Comparison of ENCODE assay signal across 22 cellular contexts in the genomic region with DNA sequence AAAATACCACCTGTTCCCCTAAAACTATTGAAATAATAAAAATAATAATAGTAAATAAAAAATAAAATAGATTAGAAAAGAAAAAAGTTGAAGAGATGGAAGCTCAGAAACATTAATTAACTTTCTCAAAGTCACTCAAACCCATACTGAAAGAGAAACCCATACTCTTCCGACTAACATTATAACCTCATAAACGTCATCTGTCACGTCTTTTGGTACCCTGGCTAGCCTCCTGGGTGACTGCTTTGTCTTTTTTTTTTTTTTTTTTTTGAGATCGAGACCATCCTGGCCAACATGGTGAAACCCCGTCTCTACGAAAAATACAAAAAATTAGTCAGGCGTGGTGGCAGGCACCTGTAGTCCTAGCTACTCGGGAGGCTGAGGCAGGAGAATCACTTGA. TPM values are rescaled to one million over a fixed set of nuclear protein-coding genes. Genes with fewer than 3 reads are reported as not detected.
DNase-seq lines count a peak whose midpoint lies in the region; ATAC-seq lines count a peak whose summit lies in the region.
"Had no signal": no experiment of that assay in that cellular context is flagged by ENCODE, and none has a peak within 500 bp of the region (broad histone marks: within the 10 kb centered on the region; RNA-seq: fewer than 3 reads in every experiment).

No MANE protein-coding gene starts in this region.

- peaks cover 9% of the 10 kb centered on the region for H3K9me3 Mint-ChIP-seq in activated CD4-positive, alpha-beta T cell treated with anti-CD3 and anti-CD28 coated beads for 36 hours (ENCODE audit: low read depth)
- H3K9me3 Mint-ChIP-seq in CD4-positive, alpha-beta memory T cell, result peaks cover 0 to 7% (median 2%) of the 10 kb centered on the region in 8 donors
- H3K9me3 Mint-ChIP-seq in activated CD8-positive, alpha-beta T cell treated with anti-CD3 and anti-CD28 coated beads, Interleukin-2, amount 10 ng/mL, durations not matched to agents 7 days and 5 days (ENCODE audit: insufficient read depth), result no peaks in the 10 kb centered on the region
- no peaks in the 10 kb centered on the region for H3K9me3 Mint-ChIP-seq in immature natural killer cell

- intact Hi-C loops in activated CD4-positive, alpha-beta T cell treated with anti-CD3 and anti-CD28 coated beads for 36 hours (cut with DNase I, micrococcal nuclease), result no loop called here
- intact Hi-C loops in CD4-positive, alpha-beta memory T cell (cut with micrococcal nuclease), result loop anchor here (1.0 to 5.0 kb wide), 3 partner anchors 9 to 83 kb away; partner anchors contain the start of gene SLFN13

- peaks cover 70% of the 10 kb centered on the region for H3K4me1 ChIP-seq in CD4-positive, alpha-beta memory T cell (ENCODE audit: insufficient read depth, low read length)
- H3K4me1 ChIP-seq: BE2C had no signal

- peak; percentile 31 for ATAC-seq in activated CD4-positive, alpha-beta T cell treated with anti-CD3 and anti-CD28 coated beads for 36 hours
- ATAC-seq in activated CD8-positive, alpha-beta T cell treated with anti-CD3 and anti-CD28 coated beads, Interleukin-2, amount 10 ng/mL, durations not matched to agents 7 days and 5 days, result no peak
- ATAC-seq in HG03457 (IDR thresholded peaks at IDR 0.05; ENCODE audit: unreplicated experiment), result no peak

- peaks cover 53% of the 10 kb centered on the region for H3K36me3 Mint-ChIP-seq in activated CD4-positive, alpha-beta T cell treated with anti-CD3 and anti-CD28 coated beads for 36 hours (ENCODE audit: low read depth)
- peaks cover 49 to 59% of the 10 kb centered on the region in 2 donors for H3K36me3 Mint-ChIP-seq in CD4-positive, alpha-beta memory T cell
- peaks cover 87% of the 10 kb centered on the region for H3K36me3 Mint-ChIP-seq in activated CD8-positive, alpha-beta T cell treated with anti-CD3 and anti-CD28 coated beads, Interleukin-2, amount 10 ng/mL, durations not matched to agents 7 days and 5 days (ENCODE audit: low read depth)
- peaks cover 16 to 22% (median 18%) of the 10 kb centered on the region in 3 donors for H3K36me3 Mint-ChIP-seq in immature natural killer cell
- H3K36me3 Mint-ChIP-seq: IgD-negative memory B cell had no signal

- H3K4me3 Mint-ChIP-seq in activated CD4-positive, alpha-beta T cell treated with anti-CD3 and anti-CD28 coated beads for 36 hours, result peak overlapping the region; percentile 50
- peak overlapping the region in 7 of 8 donors; percentile 24 to 83 (median 65) for H3K4me3 Mint-ChIP-seq in CD4-positive, alpha-beta memory T cell
- peak overlapping the region; percentile 52 for H3K4me3 Mint-ChIP-seq in activated CD8-positive, alpha-beta T cell treated with anti-CD3 and anti-CD28 coated beads, Interleukin-2, amount 10 ng/mL, durations not matched to agents 7 days and 5 days
- peak overlapping the region; percentile 70 to 89 (median 80) for H3K4me3 Mint-ChIP-seq in immature natural killer cell
- H3K4me3 Mint-ChIP-seq: H9, IgD-negative memory B cell had no signal

- POLR2A ChIA-PET in activated CD4-positive, alpha-beta T cell treated with anti-CD3 and anti-CD28 coated beads for 36 hours (lab: Charles Lee), result no interaction called here
- POLR2A ChIA-PET in CD4-positive, alpha-beta memory T cell (lab: Charles Lee; ENCODE audit: partially characterized antibody), result interaction anchor here (1.2 to 13.6 kb wide), 7 partner anchors 8 to 289 kb away, joined by 4 to 316 read pairs (median 208); partner anchors contain the start of genes SLFN12L, SLFN13 and SLFN5
- POLR2A ChIA-PET in activated CD8-positive, alpha-beta T cell treated with anti-CD3 and anti-CD28 coated beads, Interleukin-2, amount 10 ng/mL, durations not matched to agents 7 days and 5 days (lab: Charles Lee), result interaction anchor here (0.6 kb wide), 1 partner anchor 352 kb away, joined by 3 read pairs; no protein-coding TSS in a partner anchor

- no peaks in the 10 kb centered on the region for H3K27me3 Mint-ChIP-seq in activated CD4-positive, alpha-beta T cell treated with anti-CD3 and anti-CD28 coated beads for 36 hours
- no peaks in the 10 kb centered on the region for H3K27me3 Mint-ChIP-seq in CD4-positive, alpha-beta memory T cell
- H3K27me3 Mint-ChIP-seq in activated CD8-positive, alpha-beta T cell treated with anti-CD3 and anti-CD28 coated beads, Interleukin-2, amount 10 ng/mL, durations not matched to agents 7 days and 5 days (ENCODE audit: low read depth), result no peaks in the 10 kb centered on the region
- H3K27me3 Mint-ChIP-seq in immature natural killer cell (ENCODE audit: low read depth in 3 of 3), result peaks cover 0 to 12% (median 8%) of the 10 kb centered on the region in 3 donors
- H3K27me3 Mint-ChIP-seq: IgD-negative memory B cell had no signal

- H3K4me3 ChIP-seq in CD4-positive, alpha-beta memory T cell (ENCODE audit: low read length in 2 of 2), result no peak overlapping the region

- no peak overlapping the region for H3K27ac ChIP-seq in CD4-positive, alpha-beta memory T cell (ENCODE audit: low read depth, low read length)

- DNase-seq in activated CD4-positive, alpha-beta T cell treated with anti-CD3 and anti-CD28 coated beads for 36 hours, result no peak
- DNase-seq in activated CD4-positive, alpha-beta T cell treated with anti-CD3 and anti-CD28 coated beads, Interleukin-2, amount 50 U/mL, for 48 hours, result no peak
- DNase-seq in CD4-positive, alpha-beta memory T cell, result no peak
- no peak for DNase-seq in activated CD8-positive, alpha-beta T cell treated with anti-CD3 and anti-CD28 coated beads, Interleukin-2, amount 10 ng/mL, durations not matched to agents 7 days and 5 days
- peak; percentile 66 to 78 (median 67) for DNase-seq in immature natural killer cell
- DNase-seq in superior temporal gyrus (ENCODE audit: extremely low spot score), result no peak
- no peak for DNase-seq in medulla oblongata (ENCODE audit: extremely low spot score)
- DNase-seq: 8988T, BE2C, DMS79 treated with DMSO at 0.1 percent for 48 hours, H9, Kasumi-1, MM.1S, NCI-H1105 treated with DMSO at 0.1 percent for 48 hours, NCI-H1694 treated with DMSO at 0.1 percent for 48 hours, NCI-H2107, NCI-H226, NCI-H526 had no signal

- H3K9me3 ChIP-seq in CD4-positive, alpha-beta memory T cell (ENCODE audit: control insufficient read depth in 1 of 2, low read length in 2 of 2), result no peaks in the 10 kb centered on the region
- H3K9me3 ChIP-seq: BE2C had no signal

- H3K36me3 ChIP-seq in CD4-positive, alpha-beta memory T cell (ENCODE audit: insufficient read depth, low read length), result no peaks in the 10 kb centered on the region
- H3K36me3 ChIP-seq: BE2C had no signal

- no peaks in the 10 kb centered on the region for H3K27me3 ChIP-seq in CD4-positive, alpha-beta memory T cell (ENCODE audit: insufficient read depth, low read length)
- H3K27me3 ChIP-seq: BE2C had no signal

- H3K27ac Mint-ChIP-seq in activated CD4-positive, alpha-beta T cell treated with anti-CD3 and anti-CD28 coated beads for 36 hours, result no peak overlapping the region
- peak overlapping the region; percentile 26 to 93 (median 72) for H3K27ac Mint-ChIP-seq in CD4-positive, alpha-beta memory T cell
- H3K27ac Mint-ChIP-seq in activated CD8-positive, alpha-beta T cell treated with anti-CD3 and anti-CD28 coated beads, Interleukin-2, amount 10 ng/mL, durations not matched to agents 7 days and 5 days, result peak overlapping the region; percentile 47
- peak overlapping the region; percentile 91 to 98 (median 98) for H3K27ac Mint-ChIP-seq in immature natural killer cell
- H3K27ac Mint-ChIP-seq: H9 had no signal

- CTCF ChIA-PET in activated CD4-positive, alpha-beta T cell treated with anti-CD3 and anti-CD28 coated beads for 36 hours (lab: Charles Lee), result no interaction called here
- CTCF ChIA-PET in CD4-positive, alpha-beta memory T cell (lab: Charles Lee; ENCODE audit: partially characterized antibody), result interaction anchor here (0.6 to 13.7 kb wide), 3 partner anchors 53 to 301 kb away, joined by 3 to 270 read pairs (median 3); no protein-coding TSS in a partner anchor
- CTCF ChIA-PET in activated CD8-positive, alpha-beta T cell treated with anti-CD3 and anti-CD28 coated beads, Interleukin-2, amount 10 ng/mL, durations not matched to agents 7 days and 5 days (lab: Charles Lee), result no interaction called here

- peaks cover 77% of the 10 kb centered on the region for H3K4me1 Mint-ChIP-seq in activated CD4-positive, alpha-beta T cell treated with anti-CD3 and anti-CD28 coated beads for 36 hours
- H3K4me1 Mint-ChIP-seq in CD4-positive, alpha-beta memory T cell, result peaks cover 61 to 85% (median 73%) of the 10 kb centered on the region in 4 donors
- H3K4me1 Mint-ChIP-seq in activated CD8-positive, alpha-beta T cell treated with anti-CD3 and anti-CD28 coated beads, Interleukin-2, amount 10 ng/mL, durations not matched to agents 7 days and 5 days (ENCODE audit: low read depth), result peaks cover 68% of the 10 kb centered on the region
- H3K4me1 Mint-ChIP-seq in immature natural killer cell, result peaks cover 90 to 91% of the 10 kb centered on the region in 2 donors

RNA-seq across cellular contexts. Expression of gene SLFN12L, which starts 7.6 kb away (rescaled TPM):
- total RNA-seq in activated CD4-positive, alpha-beta T cell treated with anti-CD3 and anti-CD28 coated beads for 36 hours, result 10 to 100 TPM; 23.3 to 23.7 TPM
- 10 to 100 TPM; 75.4 to 78.8 TPM for total RNA-seq in CD4-positive, alpha-beta memory T cell
- 10 to 100 TPM; 13.4 to 23.0 TPM for polyA plus RNA-seq in CD4-positive, alpha-beta memory T cell
- 100 to 1,000 TPM; 115 to 123 TPM for total RNA-seq in activated CD8-positive, alpha-beta T cell treated with anti-CD3 and anti-CD28 coated beads, Interleukin-2, amount 10 ng/mL, durations not matched to agents 7 days and 5 days
- polyA plus RNA-seq in immature natural killer cell, result 10 to 100 TPM; 14.8 to 28.8 (median 27.4) TPM
- total RNA-seq: G401, H9, HT1080 had no signal

RNA-seq across cellular contexts. Expression of gene SLFN14, which starts 30.8 kb away (rescaled TPM):
- total RNA-seq in activated CD4-positive, alpha-beta T cell treated with anti-CD3 and anti-CD28 coated beads for 36 hours, result not detected
- total RNA-seq in CD4-positive, alpha-beta memory T cell, result not detected
- polyA plus RNA-seq in CD4-positive, alpha-beta memory T cell, result under 1 TPM in 1 of 2 donors, not detected in 1; 0.18 TPM
- not detected for total RNA-seq in activated CD8-positive, alpha-beta T cell treated with anti-CD3 and anti-CD28 coated beads, Interleukin-2, amount 10 ng/mL, durations not matched to agents 7 days and 5 days
- polyA plus RNA-seq in immature natural killer cell, result under 1 TPM in 2 of 3 donors, not detected in 1; 0.10 to 0.50 TPM
- total RNA-seq: G401, H9, HT1080 had no signal
- polyA plus RNA-seq: IgD-negative memory B cell had no signal

RNA-seq across cellular contexts. Expression of gene PEX12, which starts 48.5 kb away (rescaled TPM):
- total RNA-seq in activated CD4-positive, alpha-beta T cell treated with anti-CD3 and anti-CD28 coated beads for 36 hours, result 1 to 10 TPM; 5.7 to 6.1 TPM
- 1 to 10 TPM; 8.2 to 8.5 TPM for total RNA-seq in CD4-positive, alpha-beta memory T cell
- 1 to 10 TPM; 1.3 to 2.8 TPM for polyA plus RNA-seq in CD4-positive, alpha-beta memory T cell
- total RNA-seq in activated CD8-positive, alpha-beta T cell treated with anti-CD3 and anti-CD28 coated beads, Interleukin-2, amount 10 ng/mL, durations not matched to agents 7 days and 5 days, result 1 to 10 TPM; 4.0 to 4.1 TPM
- polyA plus RNA-seq in immature natural killer cell, result 1 to 10 TPM in 2 of 3 donors, not detected in 1; 1.7 to 2.0 TPM

RNA-seq across cellular contexts. Expression of gene AP2B1, which starts 57.3 kb away (rescaled TPM):
- total RNA-seq in activated CD4-positive, alpha-beta T cell treated with anti-CD3 and anti-CD28 coated beads for 36 hours, result 100 to 1,000 TPM; 166 to 184 TPM
- 100 to 1,000 TPM; 160 to 165 TPM for total RNA-seq in CD4-positive, alpha-beta memory T cell
- polyA plus RNA-seq in CD4-positive, alpha-beta memory T cell, result 10 to 100 TPM; 54.1 to 75.4 TPM
- 100 to 1,000 TPM; 161 to 172 TPM for total RNA-seq in activated CD8-positive, alpha-beta T cell treated with anti-CD3 and anti-CD28 coated beads, Interleukin-2, amount 10 ng/mL, durations not matched to agents 7 days and 5 days
- 10 to 100 TPM; 43.7 to 79.9 (median 51.4) TPM for polyA plus RNA-seq in immature natural killer cell

Comparison
In these comparisons a context has a peak if more than half of its experiments do, and no peak if none do; other contexts are left out.
1. DNase-seq: peak in immature natural killer cell (3 of 3); none in activated CD4-positive, alpha-beta T cell treated with anti-CD3 and anti-CD28 coated beads for 36 hours (single experiment), activated CD4-positive, alpha-beta T cell treated with anti-CD3 and anti-CD28 coated beads, Interleukin-2, amount 50 U/mL, for 48 hours (0 of 2), CD4-positive, alpha-beta memory T cell (0 of 5), activated CD8-positive, alpha-beta T cell treated with anti-CD3 and anti-CD28 coated beads, Interleukin-2, amount 10 ng/mL, durations not matched to agents 7 days and 5 days (single experiment), superior temporal gyrus (single experiment) and medulla oblongata (single experiment).
2. Peak in every context shown above with its lines, with median percentiles within 50 percentile points of each other: H3K4me3 Mint-ChIP-seq.